In the genomic region with DNA sequence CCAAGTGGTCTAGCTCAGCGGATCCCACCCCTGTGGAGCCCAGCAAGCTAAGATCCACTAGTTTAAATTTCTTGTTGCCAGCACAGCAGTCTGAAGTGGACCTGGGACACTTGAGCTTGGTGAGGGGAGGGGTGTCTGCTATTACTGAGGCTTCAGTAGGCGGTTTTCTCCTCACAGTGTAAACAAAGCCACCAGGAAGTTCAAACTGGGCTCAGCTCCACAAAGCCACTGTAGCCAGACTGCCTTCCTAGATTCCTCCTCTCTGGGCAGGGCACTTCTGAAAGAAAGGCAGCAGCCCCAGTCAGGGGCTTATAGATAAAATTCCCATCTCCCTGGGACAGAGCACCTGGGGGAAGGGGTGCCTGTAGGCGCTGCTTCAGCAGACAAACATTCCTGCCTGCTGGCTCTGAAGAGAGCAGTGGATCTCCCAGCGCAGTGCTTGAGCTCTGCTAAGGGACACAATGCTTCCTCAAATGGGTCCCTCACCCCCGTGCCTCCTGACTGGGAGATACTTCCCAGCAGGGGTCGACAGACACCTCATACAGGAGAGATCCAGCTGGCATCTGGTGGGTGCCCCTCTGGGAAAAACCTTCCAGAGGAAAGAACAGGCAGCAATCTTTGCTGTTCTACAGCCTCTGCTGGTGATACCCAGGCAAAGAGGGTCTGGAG, we compare ENCODE assay signal across 7 cellular contexts.
A peak's percentile ranks its signal among the peaks of the same experiment; 100 is the strongest.
DNase-seq lines count a peak whose midpoint lies in the region; ATAC-seq and TF ChIP-seq lines count a peak whose summit lies in the region.
"Not testable (repeated sequence)": the region's sequence is repeated elsewhere in the genome, so short reads cannot be mapped to it uniquely, and the experiment has no call there.

No MANE protein-coding gene starts in this region.

- H3K23ac ChIP-seq in trophoblast cell (ENCODE audit: low read length) = not testable (repeated sequence)

- not testable (repeated sequence) for H3K9me2 ChIP-seq in GM23338 (ENCODE audit: insufficient read depth)

- not testable (repeated sequence) for H3F3A ChIP-seq in GM23338 (replicated peaks; ENCODE audit: low read depth)

- H3K4me1 ChIP-seq in GM23338 (ENCODE audit: insufficient read depth); trophoblast cell (ENCODE audit: control insufficient read depth in 1 of 2, insufficient read depth in 2 of 2, low read length in 2 of 2): not testable (repeated sequence)

- not testable (repeated sequence) for H3K27me3 ChIP-seq in GM23338 (ENCODE audit: insufficient read depth); trophoblast cell (ENCODE audit: insufficient read depth, low read length)

- not testable (repeated sequence) for H3K27me3 Mint-ChIP-seq in GM23338 (ENCODE audit: insufficient read depth, low read depth, poor library complexity)

- H2BK120ac ChIP-seq in trophoblast cell (ENCODE audit: insufficient read depth, low read length, poor library complexity) = peak overlapping the region; percentile 73

- H4K12ac ChIP-seq in trophoblast cell (ENCODE audit: low read depth, low read length) = peak overlapping the region; percentile 59

- no CpG with 5 or more reads among the region's 6 CpGs for WGBS in trophoblast cell (ENCODE audit: extremely low coverage, insufficient coverage, insufficient read length)

- H2AK5ac ChIP-seq in trophoblast cell (ENCODE audit: low read length) = not testable (repeated sequence)

- not testable (repeated sequence) for ATAC-seq in GM23338

- peak; percentile 3 for DNase-seq in COLO668 (lab: John Stamatoyannopoulos, UW; ENCODE audit: unreplicated experiment)
- not testable (repeated sequence) for DNase-seq in GM23338 (ENCODE audit: low spot score); trophoblast cell
- peak; percentile 11 for DNase-seq in NCI-H187 treated with DMSO at 0.1 percent for 48 hours (lab: John Stamatoyannopoulos, UW)
- DNase-seq in NCI-H510A treated with DMSO at 0.1 percent for 48 hours (lab: John Stamatoyannopoulos, UW) = peak; percentile 32
- peak; percentile 7 for DNase-seq in UCSD-AML1 (lab: John Stamatoyannopoulos, UW; ENCODE audit: unreplicated experiment)
- peak; percentile 55 for DNase-seq in islet precursor cell

- H3K4me3 ChIP-seq in GM23338; trophoblast cell (ENCODE audit: low read depth, low read length): not testable (repeated sequence)

- H3K36me3 Mint-ChIP-seq in GM23338 (ENCODE audit: low read depth) = not testable (repeated sequence)

- peak overlapping the region; percentile 47 for H3K18ac ChIP-seq in trophoblast cell (ENCODE audit: low read length)

- 0 out of 4 replicates have a peak, but pooled peaks of 1 of the 2 experiments have one; percentile 4 for TF ChIP-seq CTCF in GM23338 (conservative IDR thresholded peaks at IDR 0.05; ENCODE audit: low read depth in 2 of 2)

- not testable (repeated sequence) for H3K4me3 Mint-ChIP-seq in GM23338

- not testable (repeated sequence) for H3K4me2 ChIP-seq in GM23338; trophoblast cell (ENCODE audit: low read length)

- not testable (repeated sequence) for H3K4me1 Mint-ChIP-seq in GM23338

- not testable (repeated sequence) for H3K79me1 ChIP-seq in trophoblast cell (ENCODE audit: low read length)

- H3K14ac ChIP-seq in trophoblast cell (ENCODE audit: low read length) = not testable (repeated sequence)

- not testable (repeated sequence) for H3K9me3 ChIP-seq in trophoblast cell (ENCODE audit: insufficient read depth, low read depth, low read length)

- not testable (repeated sequence) for H4K20me1 ChIP-seq in GM23338 (replicated peaks; ENCODE audit: insufficient read depth)

- not testable (repeated sequence) for H3K4ac ChIP-seq in trophoblast cell (ENCODE audit: low read depth, low read length)

- H3K36me3 ChIP-seq in GM23338 (ENCODE audit: insufficient read depth); trophoblast cell (ENCODE audit: control insufficient read depth in 1 of 2, insufficient read depth in 2 of 2, low read length in 2 of 2): not testable (repeated sequence)

- not testable (repeated sequence) for H3K79me2 ChIP-seq in GM23338 (replicated peaks; ENCODE audit: insufficient read depth); trophoblast cell (ENCODE audit: control insufficient read depth, insufficient read depth, low read length, poor library complexity)

- not testable (repeated sequence) for H2BK12ac ChIP-seq in trophoblast cell (ENCODE audit: low read length)

- not testable (repeated sequence) for H3K9ac ChIP-seq in trophoblast cell (ENCODE audit: low read length)

- H3K27ac Mint-ChIP-seq in GM23338 = not testable (repeated sequence)

- peak overlapping the region; percentile 48 for H4K91ac ChIP-seq in trophoblast cell (ENCODE audit: low read depth, low read length)

- H4K8ac ChIP-seq in trophoblast cell (ENCODE audit: low read depth, low read length) = not testable (repeated sequence)

- not testable (repeated sequence) for H2BK5ac ChIP-seq in trophoblast cell (ENCODE audit: low read depth, low read length, poor library complexity)

- not testable (repeated sequence) for H3K27ac ChIP-seq in GM23338 (ENCODE audit: low read depth); trophoblast cell (ENCODE audit: low read depth, low read length)

- H3K9me3 Mint-ChIP-seq in GM23338 = not testable (repeated sequence)

- H2AFZ ChIP-seq in GM23338 = peak overlapping the region; percentile 66; the same call in 1 of the 2 replicates
- H2AFZ ChIP-seq in trophoblast cell (ENCODE audit: insufficient read depth, low read length, poor library complexity) = not testable (repeated sequence)
